26 cellular contexts compared by ENCODE assay signal in the genomic region with DNA sequence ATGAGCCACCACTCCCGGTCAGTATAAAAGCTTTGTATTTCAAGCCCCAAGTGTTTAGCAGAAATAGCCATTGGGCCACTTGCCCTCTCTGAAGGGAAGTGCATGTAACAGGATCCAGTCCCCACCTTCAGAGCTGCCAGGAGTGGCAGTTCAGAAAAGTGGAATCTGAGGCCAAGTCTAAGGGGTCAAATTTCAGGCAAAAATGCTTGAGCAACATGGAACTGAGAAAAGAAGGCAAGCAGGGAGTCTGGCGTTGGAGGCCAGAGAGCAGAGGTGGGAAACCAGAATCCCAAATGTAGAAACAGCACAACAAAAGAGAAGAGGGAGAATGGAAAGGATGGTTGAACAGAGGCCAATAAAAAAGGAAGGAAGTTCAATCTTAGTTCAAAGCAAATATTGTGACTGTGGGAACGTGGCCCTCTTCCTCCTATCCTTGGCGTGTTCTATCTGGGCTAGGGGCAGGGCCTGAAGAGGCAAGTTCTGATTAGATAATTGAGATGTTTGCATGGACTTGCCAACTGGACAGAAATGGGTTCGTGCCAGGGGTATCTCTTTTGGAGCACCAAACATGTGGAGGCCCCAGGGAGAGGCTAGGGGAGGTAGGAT.
DNase-seq lines count a peak whose midpoint lies in the region; ATAC-seq, FAIRE-seq and TF ChIP-seq lines count a peak whose summit lies in the region.
"Had no signal": no experiment of that assay in that cellular context is flagged by ENCODE, and none has a peak within 500 bp of the region (broad histone marks: within the 10 kb centered on the region; RNA-seq: fewer than 3 reads in every experiment).

No MANE protein-coding gene starts in this region.

- POLR2A ChIA-PET in A549 (lab: Yijun Ruan, JAX): no interaction called here

- 76% methylated on average over 4 of the region's 5 CpGs for whole genome bisulfite sequencing in A549 (ENCODE audit: missing lambda C conversion rate)

- H3K27ac Mint-ChIP-seq in HFFc6: peak overlapping the region; percentile 91
- H3K27ac Mint-ChIP-seq: activated CD4-positive, alpha-beta memory T cell treated with anti-CD3 and anti-CD28 coated beads, Interleukin-2, amount 10 ng/mL, durations not matched to agents 7 days and 5 days; stimulated activated memory B cell treated with anti-CD40 and anti-IgM and Interleukin-4, amounts not matched to agents 10 μg/mL and 1 μg/mL and 100 μg/mL, for 72 hours had no signal

- FAIRE-seq in A549 (lab: Jason Lieb, UNC) (no peak), bronchial epithelial cell (lab: Jason Lieb, UNC) (no peak)
- FAIRE-seq: D721Med had no signal

- no peak overlapping the region for H3K4me3 Mint-ChIP-seq in HFFc6
- H3K4me3 Mint-ChIP-seq: activated CD4-positive, alpha-beta memory T cell treated with anti-CD3 and anti-CD28 coated beads, Interleukin-2, amount 10 ng/mL, durations not matched to agents 7 days and 5 days; neural crest cell; stimulated activated memory B cell treated with anti-CD40 and anti-IgM and Interleukin-4, amounts not matched to agents 10 μg/mL and 1 μg/mL and 100 μg/mL, for 72 hours had no signal

- peaks cover 53% of the 10 kb centered on the region for H3K4me1 Mint-ChIP-seq in HFFc6 (ENCODE audit: low read depth)
- H3K4me1 Mint-ChIP-seq: activated CD4-positive, alpha-beta memory T cell treated with anti-CD3 and anti-CD28 coated beads, Interleukin-2, amount 10 ng/mL, durations not matched to agents 7 days and 5 days; stimulated activated memory B cell treated with anti-CD40 and anti-IgM and Interleukin-4, amounts not matched to agents 10 μg/mL and 1 μg/mL and 100 μg/mL, for 72 hours had no signal

- peaks cover 27% of the 10 kb centered on the region for H3K4me1 ChIP-seq in A549
- H3K4me1 ChIP-seq: prostate gland, suprapubic skin had no signal

- H3K27me3 Mint-ChIP-seq in HFFc6 (ENCODE audit: insufficient read depth): peaks cover 2% of the 10 kb centered on the region
- H3K27me3 Mint-ChIP-seq: stimulated activated memory B cell treated with anti-CD40 and anti-IgM and Interleukin-4, amounts not matched to agents 10 μg/mL and 1 μg/mL and 100 μg/mL, for 72 hours had no signal

- no peak for TF ChIP-seq CTCF in A549 (IDR thresholded peaks at IDR 0.05)
- TF ChIP-seq CTCF in HFFc6 (IDR thresholded peaks at IDR 0.05): no peak
- no peak for TF ChIP-seq CTCF in bronchial epithelial cell (IDR thresholded peaks at IDR 0.05; ENCODE audit: insufficient read depth, low read length, severe bottlenecking)
- TF ChIP-seq CTCF in fibroblast of the aortic adventitia (IDR thresholded peaks at IDR 0.05; ENCODE audit: insufficient read depth, low read length): no peak

- H3K9me3 Mint-ChIP-seq in HFFc6: no peaks in the 10 kb centered on the region
- H3K9me3 Mint-ChIP-seq: activated CD4-positive, alpha-beta memory T cell treated with anti-CD3 and anti-CD28 coated beads, Interleukin-2, amount 10 ng/mL, durations not matched to agents 7 days and 5 days had no signal

- H3K4me2 ChIP-seq in A549: peak overlapping the region; percentile 38; the same call in 2 of the 3 replicates

- no peak overlapping the region for H3K4me3 ChIP-seq in A549
- no peak overlapping the region for H3K4me3 ChIP-seq in bronchial epithelial cell (ENCODE audit: low read depth, low read length)
- no peak overlapping the region for H3K4me3 ChIP-seq in fibroblast of the aortic adventitia (ENCODE audit: low read depth, low read length)
- H3K4me3 ChIP-seq: dorsolateral prefrontal cortex, MG63, prostate gland, suprapubic skin had no signal

- ATAC-seq in A549: no peak
- ATAC-seq in GM18873 (IDR thresholded peaks at IDR 0.05; ENCODE audit: low FRiP score, unreplicated experiment): no peak
- ATAC-seq: activated CD4-positive, CD25-positive, alpha-beta regulatory T cell treated with anti-CD3 and anti-CD28 coated beads, Interleukin-2, amount 50 U/mL, for 24 hours; stimulated activated memory B cell treated with anti-CD40 and anti-IgM and Interleukin-4, amounts not matched to agents 10 μg/mL and 1 μg/mL and 100 μg/mL, for 72 hours had no signal

- DNase-seq in A549 (ENCODE audit: low read depth in 1 of 2, low spot score in 1 of 2) (no peak), HFFc6 (no peak), bronchial epithelial cell (ENCODE audit: low read depth) (peak; percentile 37), fibroblast of the aortic adventitia (ENCODE audit: low read depth) (peak; percentile 64), iPS-NIHi11 (ENCODE audit: low spot score) (no peak), putamen (ENCODE audit: low spot score) (no peak), NCI-H128 (lab: John Stamatoyannopoulos, UW; ENCODE audit: unreplicated experiment) (no peak)
- DNase-seq: ACHN; activated CD4-positive, alpha-beta memory T cell treated with anti-CD3 and anti-CD28 coated beads, Interleukin-2, amount 10 ng/mL, durations not matched to agents 7 days and 5 days; activated naive CD4-positive, alpha-beta T cell; activated T-cell treated with anti-CD3 and anti-CD28 coated beads, Interleukin-2, amount 50 U/mL, for 1 hour; caudate nucleus; dorsolateral prefrontal cortex; MG63; NCI-H146; NCI-H2227 treated with DMSO at 0.1 percent for 48 hours; NCI-H748 treated with DMSO at 0.1 percent for 48 hours; Right ventricle myocardium superior had no signal

- H3K27ac ChIP-seq in A549: peak overlapping the region; percentile 53 to 70; a peak in 5 of 6 replicates
- H3K27ac ChIP-seq: C4-2B, dorsolateral prefrontal cortex, prostate gland, suprapubic skin had no signal

- CTCF ChIA-PET in A549 (lab: Yijun Ruan, JAX): interaction anchor here (1.0 to 1.6 kb wide), 2 partner anchors 8 to 26 kb away, joined by 3 to 5 read pairs; no protein-coding TSS in a partner anchor

- TF ChIP-seq POLR2A in A549 (IDR thresholded peaks at IDR 0.05; ENCODE audit: low read length): no peak

- H3K36me3 Mint-ChIP-seq in HFFc6 (ENCODE audit: low read depth): no peaks in the 10 kb centered on the region

- H3K9me3 ChIP-seq in A549: peaks cover 5% of the 10 kb centered on the region; the same call in 1 of the 3 replicates
- H3K9me3 ChIP-seq: MG63, prostate gland, suprapubic skin had no signal

- H3K27me3 ChIP-seq in bronchial epithelial cell (ENCODE audit: control insufficient read depth, insufficient read depth, low read length): no peaks in the 10 kb centered on the region
- H3K27me3 ChIP-seq: dorsolateral prefrontal cortex, MG63, suprapubic skin had no signal

- TF ChIP-seq EP300 in A549 (IDR thresholded peaks at IDR 0.05): no peak

- no peaks in the 10 kb centered on the region for H3K36me3 ChIP-seq in bronchial epithelial cell (ENCODE audit: control insufficient read depth, insufficient read depth, low read length)
- H3K36me3 ChIP-seq: MG63, prostate gland, suprapubic skin had no signal

- TF ChIP-seq RAD21 in A549 (conservative IDR thresholded peaks at IDR 0.05 in 1 of 2, IDR thresholded peaks at IDR 0.05 in 1 of 2): no peak

TF ChIP-seq in A549, 52 proteins besides CTCF, POLR2A, EP300 and RAD21:
- TF ChIP-seq TFCP2L1 (CRISPR knock-in tag; IDR thresholded peaks at IDR 0.05) (no peak), ZC3H11A (IDR thresholded peaks at IDR 0.05) (no peak), HOXB13 (CRISPR knock-in tag; IDR thresholded peaks at IDR 0.05; ENCODE audit: low read depth) (no peak), RCOR1 (IDR thresholded peaks at IDR 0.05; ENCODE audit: low read depth, low read length) (no peak), MYC (IDR thresholded peaks at IDR 0.05; ENCODE audit: borderline replicate concordance, low read length) (no peak), KDM1A (IDR thresholded peaks at IDR 0.05; ENCODE audit: low read depth) (no peak), PBX3 (IDR thresholded peaks at IDR 0.05) (no peak), HDAC2 (IDR thresholded peaks at IDR 0.05) (no peak), CBX2 (IDR thresholded peaks at IDR 0.05; ENCODE audit: borderline replicate concordance, low read depth) (no peak), HEYL (CRISPR knock-in tag; IDR thresholded peaks at IDR 0.05) (no peak)
- TF ChIP-seq, protein P1, sequence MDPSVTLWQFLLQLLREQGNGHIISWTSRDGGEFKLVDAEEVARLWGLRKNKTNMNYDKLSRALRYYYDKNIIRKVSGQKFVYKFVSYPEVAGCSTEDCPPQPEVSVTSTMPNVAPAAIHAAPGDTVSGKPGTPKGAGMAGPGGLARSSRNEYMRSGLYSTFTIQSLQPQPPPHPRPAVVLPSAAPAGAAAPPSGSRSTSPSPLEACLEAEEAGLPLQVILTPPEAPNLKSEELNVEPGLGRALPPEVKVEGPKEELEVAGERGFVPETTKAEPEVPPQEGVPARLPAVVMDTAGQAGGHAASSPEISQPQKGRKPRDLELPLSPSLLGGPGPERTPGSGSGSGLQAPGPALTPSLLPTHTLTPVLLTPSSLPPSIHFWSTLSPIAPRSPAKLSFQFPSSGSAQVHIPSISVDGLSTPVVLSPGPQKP (IDR thresholded peaks at IDR 0.05; ENCODE audit: low read depth, low read length): no peak
TF ChIP-seq in A549: peak in this region for 0.

Comparison
In these comparisons a context has a peak if more than half of its experiments do, and no peak if none do; other contexts are left out.
1. DNase-seq: peak in bronchial epithelial cell (single experiment) and fibroblast of the aortic adventitia (single experiment); none in A549 (0 of 2), HFFc6 (single experiment), iPS-NIHi11 (single experiment), putamen (single experiment) and NCI-H128 (single experiment).